Comparison of ENCODE assay signal across 15 cellular contexts in the genomic region with DNA sequence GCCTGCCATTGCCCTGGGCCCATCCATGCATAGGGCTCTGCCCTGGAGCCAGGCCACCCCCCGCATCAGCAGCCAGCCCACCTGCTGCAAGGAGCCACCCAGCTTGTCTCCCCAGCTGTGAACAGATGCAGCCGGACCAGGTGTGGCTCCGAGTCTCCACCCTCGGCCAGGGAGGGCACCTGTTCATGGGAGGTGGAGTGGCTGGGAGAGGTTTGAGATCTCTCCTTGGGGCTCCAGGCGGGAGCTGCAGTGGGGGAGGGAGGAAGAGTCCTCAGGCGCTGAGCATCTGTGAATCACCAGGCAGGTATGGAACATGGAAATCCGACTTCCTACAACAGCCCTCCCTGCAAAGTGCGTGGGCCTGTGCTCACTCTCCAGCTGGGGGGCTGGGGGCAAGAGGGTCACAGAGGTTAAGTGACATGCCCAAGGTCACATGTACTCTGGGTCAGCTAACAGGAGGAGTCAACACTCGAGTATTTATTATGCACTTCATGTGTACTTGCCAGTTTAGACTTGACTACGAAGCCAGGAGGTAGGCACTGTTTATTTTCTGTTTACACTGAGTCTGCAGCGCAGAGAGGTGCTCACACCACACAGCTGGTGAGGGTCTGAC. TPM values are rescaled to one million over a fixed set of nuclear protein-coding genes. Genes with fewer than 3 reads are reported as not detected.
A peak's percentile ranks its signal among the peaks of the same experiment; 100 is the strongest.
DNase-seq lines count a peak whose midpoint lies in the region; ATAC-seq, FAIRE-seq and TF ChIP-seq lines count a peak whose summit lies in the region.
"Had no signal": no experiment of that assay in that cellular context is flagged by ENCODE, and none has a peak within 500 bp of the region (broad histone marks: within the 10 kb centered on the region; RNA-seq: fewer than 3 reads in every experiment).

No MANE protein-coding gene starts in this region.

- H3K27ac Mint-ChIP-seq in activated CD8-positive, alpha-beta memory T cell treated with anti-CD3 and anti-CD28 coated beads, Interleukin-2, amount 10 ng/mL, durations not matched to agents 7 days and 5 days: no peak overlapping the region
- H3K27ac Mint-ChIP-seq: activated CD4-positive, alpha-beta T cell treated with anti-CD3 and anti-CD28 coated beads, Interleukin-2, amount 10 ng/mL, durations not matched to agents 7 days and 5 days had no signal

- H3K4me1 ChIP-seq in HepG2 (ENCODE audit: insufficient read depth, low read length) (peaks cover 7% of the 10 kb centered on the region; the same call in 1 of the 2 replicates), right lobe of liver (peaks cover 0 to 15% (median 6%) of the 10 kb centered on the region in 4 donors), RWPE2 (ENCODE audit: insufficient read depth, poor library complexity, severe bottlenecking) (peaks cover 55% of the 10 kb centered on the region), iPS-15b (ENCODE audit: control insufficient read depth, insufficient read depth, low read length) (peaks cover 4% of the 10 kb centered on the region), osteoblast (ENCODE audit: insufficient read depth, low read length) (peaks cover 7% of the 10 kb centered on the region)

- H3K9me3 ChIP-seq in HepG2 (ENCODE audit: low read length) (no peaks in the 10 kb centered on the region), right lobe of liver (no peaks in the 10 kb centered on the region), RWPE2 (ENCODE audit: severe bottlenecking) (no peaks in the 10 kb centered on the region), iPS-15b (ENCODE audit: control insufficient read depth, insufficient read depth, low read length) (no peaks in the 10 kb centered on the region), osteoblast (ENCODE audit: low read depth, low read length) (no peaks in the 10 kb centered on the region)
- H3K9me3 ChIP-seq: thyroid gland had no signal

- H3K9ac ChIP-seq in HepG2 (ENCODE audit: insufficient read depth, low read depth, low read length) (no peak overlapping the region), iPS-15b (ENCODE audit: low read depth, low read length) (peak overlapping the region; percentile 37)

- POLR2A ChIA-PET in HepG2 (lab: Yijun Ruan, JAX): interaction anchor here (1.4 to 2.1 kb wide), 3 partner anchors 9 to 11 kb away, joined by 5 to 7 read pairs (median 5); partner anchors contain the start of gene PANK4

- H3K4me1 Mint-ChIP-seq in activated CD8-positive, alpha-beta memory T cell treated with anti-CD3 and anti-CD28 coated beads, Interleukin-2, amount 10 ng/mL, durations not matched to agents 7 days and 5 days: peaks cover 2% of the 10 kb centered on the region

- no peaks in the 10 kb centered on the region for H3K9me3 Mint-ChIP-seq in activated CD8-positive, alpha-beta memory T cell treated with anti-CD3 and anti-CD28 coated beads, Interleukin-2, amount 10 ng/mL, durations not matched to agents 7 days and 5 days (ENCODE audit: low read depth)
- H3K9me3 Mint-ChIP-seq: activated CD4-positive, alpha-beta T cell treated with anti-CD3 and anti-CD28 coated beads, Interleukin-2, amount 10 ng/mL, durations not matched to agents 7 days and 5 days; naive B cell had no signal

- intact Hi-C loops in HepG2 (cut with micrococcal nuclease; ENCODE audit: unreplicated experiment) (no loop called here), right lobe of liver (cut with DNase I) (no loop called here)

- FAIRE-seq in HepG2 (lab: Jason Lieb, UNC): no peak
- FAIRE-seq: GM18507 had no signal

- H4K20me1 ChIP-seq in HepG2 (ENCODE audit: insufficient read depth, low read length) (no peaks in the 10 kb centered on the region), osteoblast (ENCODE audit: insufficient read depth, low read length) (no peaks in the 10 kb centered on the region)

- TF ChIP-seq EP300 in HepG2 (IDR thresholded peaks at IDR 0.05; ENCODE audit: low read depth in 2 of 2, low read length in 2 of 2): no peak
- TF ChIP-seq EP300 in HepG2 (CRISPR knock-in tag; IDR thresholded peaks at IDR 0.05; ENCODE audit: borderline replicate concordance): no peak

- no peaks in the 10 kb centered on the region for H3K36me3 ChIP-seq in HepG2 (replicated peaks in 1 of 2; ENCODE audit: control insufficient read depth in 1 of 2, insufficient read depth in 2 of 2, low read length in 2 of 2)
- H3K36me3 ChIP-seq in right lobe of liver: no peaks in the 10 kb centered on the region
- H3K36me3 ChIP-seq in RWPE2 (ENCODE audit: low read depth): no peaks in the 10 kb centered on the region
- H3K36me3 ChIP-seq in iPS-15b (ENCODE audit: control insufficient read depth, insufficient read depth, low read length): no peaks in the 10 kb centered on the region
- no peaks in the 10 kb centered on the region for H3K36me3 ChIP-seq in osteoblast (ENCODE audit: insufficient read depth, low read length)
- H3K36me3 ChIP-seq: thyroid gland had no signal

- H3K27me3 ChIP-seq in HepG2 (ENCODE audit: control insufficient read depth in 1 of 2, insufficient read depth in 2 of 2, low read length in 2 of 2): peaks cover 15 to 67% of the 10 kb centered on the region in 2 experiments
- H3K27me3 ChIP-seq in right lobe of liver: no peaks in the 10 kb centered on the region
- no peaks in the 10 kb centered on the region for H3K27me3 ChIP-seq in RWPE2 (ENCODE audit: insufficient read depth, poor library complexity, severe bottlenecking)
- peaks cover 49% of the 10 kb centered on the region for H3K27me3 ChIP-seq in iPS-15b (ENCODE audit: control insufficient read depth, insufficient read depth, low read length)
- peaks cover 17% of the 10 kb centered on the region for H3K27me3 ChIP-seq in osteoblast (ENCODE audit: insufficient read depth, low read length)
- H3K27me3 ChIP-seq: thyroid gland had no signal

- TF ChIP-seq POLR2A in HepG2 (IDR thresholded peaks at IDR 0.05; ENCODE audit: insufficient read depth in 1 of 2, low read depth in 2 of 2, low read length in 2 of 2) (no peak), right lobe of liver (IDR thresholded peaks at IDR 0.05) (no peak)

- WGBS in HepG2 (ENCODE audit: low lambda C conversion rate): 0% methylated on average over 5 of the region's 11 CpGs
- WGBS in right lobe of liver (ENCODE audit: insufficient coverage, low coverage, low lambda C conversion rate, missing lambda C conversion rate): 66% methylated on average over 3 of the region's 11 CpGs

- no peak overlapping the region for H3K4me2 ChIP-seq in HepG2 (ENCODE audit: low read depth, low read length)
- H3K4me2 ChIP-seq in osteoblast (ENCODE audit: insufficient read depth, low read length): no peak overlapping the region

- H3K27me3 Mint-ChIP-seq in activated CD8-positive, alpha-beta memory T cell treated with anti-CD3 and anti-CD28 coated beads, Interleukin-2, amount 10 ng/mL, durations not matched to agents 7 days and 5 days: peaks cover 25% of the 10 kb centered on the region

- no peak for TF ChIP-seq RAD21 in HepG2 (CRISPR knock-in tag; IDR thresholded peaks at IDR 0.05)

- no peak overlapping the region for H3K4me3 Mint-ChIP-seq in activated CD8-positive, alpha-beta memory T cell treated with anti-CD3 and anti-CD28 coated beads, Interleukin-2, amount 10 ng/mL, durations not matched to agents 7 days and 5 days
- H3K4me3 Mint-ChIP-seq: activated CD4-positive, alpha-beta T cell treated with anti-CD3 and anti-CD28 coated beads, Interleukin-2, amount 10 ng/mL, durations not matched to agents 7 days and 5 days had no signal

- no peak overlapping the region for H2AFZ ChIP-seq in HepG2 (ENCODE audit: low read length)
- H2AFZ ChIP-seq in osteoblast (ENCODE audit: low read length): no peak overlapping the region

- no peak for DNase-seq in HepG2 (ENCODE audit: low spot score)
- no peak for DNase-seq in right lobe of liver
- peak; percentile 96 for DNase-seq in RWPE2 (ENCODE audit: low spot score)
- DNase-seq in activated CD8-positive, alpha-beta memory T cell treated with anti-CD3 and anti-CD28 coated beads, Interleukin-2, amount 10 ng/mL, durations not matched to agents 7 days and 5 days: no peak
- DNase-seq in osteoblast (ENCODE audit: insufficient read length, low spot score, missing footprints): no peak
- DNase-seq in HUDEP-2 (lab: John Stamatoyannopoulos, UW; ENCODE audit: unreplicated experiment in 76 of 76): no peak
- DNase-seq: activated CD4-positive, alpha-beta T cell treated with anti-CD3 and anti-CD28 coated beads, Interleukin-2, amount 10 ng/mL, durations not matched to agents 7 days and 5 days; anterior cingulate cortex; naive B cell; stimulated activated CD4-positive, alpha-beta T cell treated with anti-CD3 and anti-CD28 coated beads, Interleukin-4, amount 100 ng/mL, for 1 hour; thyroid gland had no signal

- H3K79me2 ChIP-seq in HepG2 (ENCODE audit: insufficient read depth, low read length) (no peaks in the 10 kb centered on the region), osteoblast (ENCODE audit: insufficient read depth, low read length) (no peaks in the 10 kb centered on the region)

- ATAC-seq in HepG2 (no peak; the same call in 2 of the 3 replicates), right lobe of liver (no peak), RWPE2 (ENCODE audit: low read depth) (peak; percentile 85), HG02678 (IDR thresholded peaks at IDR 0.05; ENCODE audit: unreplicated experiment) (no peak)
- no peak for ATAC-seq in activated CD8-positive, alpha-beta memory T cell treated with anti-CD3 and anti-CD28 coated beads, Interleukin-2, amount 10 ng/mL, durations not matched to agents 7 days and 5 days

- no peak for TF ChIP-seq CTCF in HepG2 (CRISPR knock-in tag; IDR thresholded peaks at IDR 0.05)
- no peak for TF ChIP-seq CTCF in right lobe of liver (IDR thresholded peaks at IDR 0.05)
- TF ChIP-seq CTCF in RWPE2 (IDR thresholded peaks at IDR 0.05; ENCODE audit: poor library complexity, severe bottlenecking): no peak
- TF ChIP-seq CTCF in osteoblast (IDR thresholded peaks at IDR 0.05; ENCODE audit: extremely low read depth, low read depth, low read length): no peak

- no peak overlapping the region for H3K4me3 ChIP-seq in HepG2 (replicated peaks in 1 of 3; ENCODE audit: insufficient read depth in 1 of 3, low read depth in 2 of 3, low read length in 3 of 3)
- H3K4me3 ChIP-seq in right lobe of liver: no peak overlapping the region
- H3K4me3 ChIP-seq in RWPE2 (ENCODE audit: severe bottlenecking): no peak overlapping the region
- peak overlapping the region; percentile 20 for H3K4me3 ChIP-seq in iPS-15b (ENCODE audit: low read depth, low read length)
- H3K4me3 ChIP-seq in osteoblast (ENCODE audit: insufficient read depth, low read length): no peak overlapping the region
- H3K4me3 ChIP-seq: thyroid gland had no signal

- H3K36me3 Mint-ChIP-seq in activated CD8-positive, alpha-beta memory T cell treated with anti-CD3 and anti-CD28 coated beads, Interleukin-2, amount 10 ng/mL, durations not matched to agents 7 days and 5 days: no peaks in the 10 kb centered on the region
- H3K36me3 Mint-ChIP-seq: naive B cell had no signal

- in situ Hi-C loops in HepG2 (cut with HindIII; ENCODE audit: extremely low pct_ligation_motif_present, low pct_unique_long_range_greater_than_20kb): no loop called here

- CTCF ChIA-PET in HepG2 (lab: Yijun Ruan, JAX; ENCODE audit: low intra/inter-chr PET ratio, low total read pairs): no interaction called here
- CTCF ChIA-PET in activated CD8-positive, alpha-beta memory T cell treated with anti-CD3 and anti-CD28 coated beads, Interleukin-2, amount 10 ng/mL, durations not matched to agents 7 days and 5 days (lab: Charles Lee): interaction anchor here (2.8 kb wide), 1 partner anchor 11 kb away, joined by 8 read pairs; no protein-coding TSS in a partner anchor

- BruUV-seq in HepG2 (replicated peaks; lab: Mats Ljungman, UMichigan): no TSS peak

- H3K27ac ChIP-seq in HepG2 (ENCODE audit: extremely low read length, insufficient read depth, low read length) (no peak overlapping the region), right lobe of liver (no peak overlapping the region), RWPE2 (ENCODE audit: poor library complexity, severe bottlenecking) (peak overlapping the region; percentile 87), osteoblast (ENCODE audit: low read depth, low read length) (no peak overlapping the region)
- H3K27ac ChIP-seq: thyroid gland had no signal

RNA-seq across cellular contexts. Expression of gene HES5, which starts 4.8 kb away (rescaled TPM):
- total RNA-seq in HepG2 (2016; rRNA removed; fragmentation: Illumina TruSeq; extraction: Trizol) (not detected in 2 replicates), right lobe of liver (under 1 TPM in 2 of 6 experiments, not detected in 4; 0.18 to 0.25 TPM), osteoblast (not detected in 2 replicates)
- not detected in 2 replicates for total RNA-seq in HepG2 (2016; cell fraction: cytosol; rRNA removed; fragmentation: Illumina TruSeq; extraction: Trizol; ENCODE audit: low read depth)
- not detected in 2 replicates for total RNA-seq in HepG2 (2016; cell fraction: insoluble cytoplasmic fraction; rRNA removed; fragmentation: Illumina TruSeq; extraction: Trizol)
- total RNA-seq in HepG2 (2016; cell fraction: membrane; rRNA removed; fragmentation: Illumina TruSeq; extraction: Trizol): not detected in 2 replicates
- total RNA-seq in HepG2 (2016; cell fraction: nucleus; rRNA removed; fragmentation: Illumina TruSeq; extraction: Trizol): not detected in 2 replicates
- 0.05 TPM in 1 of 2 replicates, not detected in the other for polyA plus RNA-seq in HepG2 (2011; rRNA removed)
- not detected in 2 replicates for polyA plus RNA-seq in HepG2 (2011; cell fraction: cytosol; rRNA removed)
- polyA plus RNA-seq in HepG2 (2011; cell fraction: nucleus; rRNA removed): not detected in 2 replicates
- not detected in 2 replicates for polyA plus RNA-seq in HepG2 (2012)
- not detected in 2 replicates for polyA plus RNA-seq in HepG2 (2016; cell fraction: cytosol; fragmentation: Illumina TruSeq; extraction: Trizol; ENCODE audit: low read depth)
- polyA plus RNA-seq in HepG2 (2016; cell fraction: insoluble cytoplasmic fraction; fragmentation: Illumina TruSeq; extraction: Trizol; ENCODE audit: low read depth): not detected in 2 replicates
- polyA plus RNA-seq in HepG2 (2016; cell fraction: membrane; fragmentation: Illumina TruSeq; extraction: Trizol; ENCODE audit: low read depth): not detected in 2 replicates
- not detected in 2 replicates for polyA plus RNA-seq in HepG2 (2016; cell fraction: nucleus; fragmentation: Illumina TruSeq; extraction: Trizol; ENCODE audit: insufficient read depth, low read depth)
- polyA minus RNA-seq in HepG2 (2011; rRNA and poly(A)+ RNA removed; ENCODE audit: low replicate concordance): not detected in 2 replicates
- not detected in 2 replicates for polyA minus RNA-seq in HepG2 (2011; cell fraction: cytosol; rRNA and poly(A)+ RNA removed)
- polyA minus RNA-seq in HepG2 (2011; cell fraction: nucleus; rRNA and poly(A)+ RNA removed): not detected in 2 replicates
- total RNA-seq in activated CD8-positive, alpha-beta memory T cell treated with anti-CD3 and anti-CD28 coated beads, Interleukin-2, amount 10 ng/mL, durations not matched to agents 7 days and 5 days: not detected
- total RNA-seq: activated CD4-positive, alpha-beta T cell treated with anti-CD3 and anti-CD28 coated beads, Interleukin-2, amount 10 ng/mL, durations not matched to agents 7 days and 5 days; H4; thyroid gland had no signal

RNA-seq across cellular contexts. Expression of gene PANK4, which starts 8.5 kb away (rescaled TPM):
- total RNA-seq in HepG2 (2016; rRNA removed; fragmentation: Illumina TruSeq; extraction: Trizol) (9.2 and 19.3 TPM in 2 replicates), right lobe of liver (10 to 100 TPM in 5 of 6 experiments, 1 to 10 TPM in 1; 9.6 to 18.9 (median 13.4) TPM), osteoblast (15.2 and 18.6 TPM in 2 replicates)
- total RNA-seq in HepG2 (2016; cell fraction: cytosol; rRNA removed; fragmentation: Illumina TruSeq; extraction: Trizol; ENCODE audit: low read depth): 15.2 and 19.7 TPM in 2 replicates
- total RNA-seq in HepG2 (2016; cell fraction: insoluble cytoplasmic fraction; rRNA removed; fragmentation: Illumina TruSeq; extraction: Trizol): 9.5 and 17.6 TPM in 2 replicates
- 5.3 and 5.7 TPM in 2 replicates for total RNA-seq in HepG2 (2016; cell fraction: membrane; rRNA removed; fragmentation: Illumina TruSeq; extraction: Trizol)
- total RNA-seq in HepG2 (2016; cell fraction: nucleus; rRNA removed; fragmentation: Illumina TruSeq; extraction: Trizol): 19.2 TPM in 2 replicates
- 17.2 and 17.4 TPM in 2 replicates for polyA plus RNA-seq in HepG2 (2011; rRNA removed)
- 7.9 and 10.5 TPM in 2 replicates for polyA plus RNA-seq in HepG2 (2011; cell fraction: cytosol; rRNA removed)
- polyA plus RNA-seq in HepG2 (2011; cell fraction: nucleus; rRNA removed): 84.3 and 91.7 TPM in 2 replicates
- polyA plus RNA-seq in HepG2 (2012): 11.1 and 12.3 TPM in 2 replicates
- 0.83 and 1.3 TPM in 2 replicates for polyA plus RNA-seq in HepG2 (2016; cell fraction: cytosol; fragmentation: Illumina TruSeq; extraction: Trizol; ENCODE audit: low read depth)
- 6.9 and 9.3 TPM in 2 replicates for polyA plus RNA-seq in HepG2 (2016; cell fraction: insoluble cytoplasmic fraction; fragmentation: Illumina TruSeq; extraction: Trizol; ENCODE audit: low read depth)
- polyA plus RNA-seq in HepG2 (2016; cell fraction: membrane; fragmentation: Illumina TruSeq; extraction: Trizol; ENCODE audit: low read depth): 1.5 and 2.2 TPM in 2 replicates
- polyA plus RNA-seq in HepG2 (2016; cell fraction: nucleus; fragmentation: Illumina TruSeq; extraction: Trizol; ENCODE audit: insufficient read depth, low read depth): 33.9 and 43.9 TPM in 2 replicates
- 27.8 and 43.6 TPM in 2 replicates for polyA minus RNA-seq in HepG2 (2011; rRNA and poly(A)+ RNA removed; ENCODE audit: low replicate concordance)
- polyA minus RNA-seq in HepG2 (2011; cell fraction: cytosol; rRNA and poly(A)+ RNA removed): 14.8 and 18.2 TPM in 2 replicates
- polyA minus RNA-seq in HepG2 (2011; cell fraction: nucleus; rRNA and poly(A)+ RNA removed): 56.7 and 65.1 TPM in 2 replicates
- 10 to 100 TPM; 72.2 to 91.2 TPM for total RNA-seq in activated CD8-positive, alpha-beta memory T cell treated with anti-CD3 and anti-CD28 coated beads, Interleukin-2, amount 10 ng/mL, durations not matched to agents 7 days and 5 days

RNA-seq across cellular contexts. Expression of gene TNFRSF14, which starts 21.3 kb away (rescaled TPM):
- total RNA-seq in HepG2 (2016; rRNA removed; fragmentation: Illumina TruSeq; extraction: Trizol) (6.2 and 11.9 TPM in 2 replicates), right lobe of liver (10 to 100 TPM; 31.0 to 54.8 (median 41.1) TPM), osteoblast (29.2 and 36.6 TPM in 2 replicates)
- 7.1 and 8.0 TPM in 2 replicates for total RNA-seq in HepG2 (2016; cell fraction: cytosol; rRNA removed; fragmentation: Illumina TruSeq; extraction: Trizol; ENCODE audit: low read depth)
- total RNA-seq in HepG2 (2016; cell fraction: insoluble cytoplasmic fraction; rRNA removed; fragmentation: Illumina TruSeq; extraction: Trizol): 5.5 and 13.2 TPM in 2 replicates
- total RNA-seq in HepG2 (2016; cell fraction: membrane; rRNA removed; fragmentation: Illumina TruSeq; extraction: Trizol): 10.5 and 12.4 TPM in 2 replicates
- total RNA-seq in HepG2 (2016; cell fraction: nucleus; rRNA removed; fragmentation: Illumina TruSeq; extraction: Trizol): 11.2 and 11.3 TPM in 2 replicates
- polyA plus RNA-seq in HepG2 (2011; rRNA removed): 49.9 and 70.7 TPM in 2 replicates
- polyA plus RNA-seq in HepG2 (2011; cell fraction: cytosol; rRNA removed): 24.2 and 35.1 TPM in 2 replicates
- polyA plus RNA-seq in HepG2 (2011; cell fraction: nucleus; rRNA removed): 534 and 601 TPM in 2 replicates
- polyA plus RNA-seq in HepG2 (2012): 20.3 and 22.1 TPM in 2 replicates
- 6.2 and 6.4 TPM in 2 replicates for polyA plus RNA-seq in HepG2 (2016; cell fraction: cytosol; fragmentation: Illumina TruSeq; extraction: Trizol; ENCODE audit: low read depth)
- 5.6 and 7.2 TPM in 2 replicates for polyA plus RNA-seq in HepG2 (2016; cell fraction: insoluble cytoplasmic fraction; fragmentation: Illumina TruSeq; extraction: Trizol; ENCODE audit: low read depth)
- 9.0 and 10.4 TPM in 2 replicates for polyA plus RNA-seq in HepG2 (2016; cell fraction: membrane; fragmentation: Illumina TruSeq; extraction: Trizol; ENCODE audit: low read depth)
- 35.7 and 39.2 TPM in 2 replicates for polyA plus RNA-seq in HepG2 (2016; cell fraction: nucleus; fragmentation: Illumina TruSeq; extraction: Trizol; ENCODE audit: insufficient read depth, low read depth)
- 0.61 and 40.6 TPM in 2 replicates for polyA minus RNA-seq in HepG2 (2011; rRNA and poly(A)+ RNA removed; ENCODE audit: low replicate concordance)
- 12.6 and 13.8 TPM in 2 replicates for polyA minus RNA-seq in HepG2 (2011; cell fraction: cytosol; rRNA and poly(A)+ RNA removed)
- 32.2 and 34.3 TPM in 2 replicates for polyA minus RNA-seq in HepG2 (2011; cell fraction: nucleus; rRNA and poly(A)+ RNA removed)
- total RNA-seq in activated CD8-positive, alpha-beta memory T cell treated with anti-CD3 and anti-CD28 coated beads, Interleukin-2, amount 10 ng/mL, durations not matched to agents 7 days and 5 days: 100 to 1,000 TPM; 106 to 111 TPM

RNA-seq across cellular contexts. Expression of gene PRXL2B, which starts 51.7 kb away (rescaled TPM):
- total RNA-seq in HepG2 (2016; rRNA removed; fragmentation: Illumina TruSeq; extraction: Trizol): 14.1 and 16.8 TPM in 2 replicates
- total RNA-seq in HepG2 (2016; cell fraction: cytosol; rRNA removed; fragmentation: Illumina TruSeq; extraction: Trizol; ENCODE audit: low read depth): 3.3 and 4.6 TPM in 2 replicates
- total RNA-seq in HepG2 (2016; cell fraction: insoluble cytoplasmic fraction; rRNA removed; fragmentation: Illumina TruSeq; extraction: Trizol): 14.4 and 15.6 TPM in 2 replicates
- total RNA-seq in HepG2 (2016; cell fraction: membrane; rRNA removed; fragmentation: Illumina TruSeq; extraction: Trizol): 9.8 and 9.9 TPM in 2 replicates
- total RNA-seq in HepG2 (2016; cell fraction: nucleus; rRNA removed; fragmentation: Illumina TruSeq; extraction: Trizol): 8.9 and 10.7 TPM in 2 replicates
- 22.1 and 29.5 TPM in 2 replicates for polyA plus RNA-seq in HepG2 (2011; rRNA removed)
- polyA plus RNA-seq in HepG2 (2011; cell fraction: cytosol; rRNA removed): 24.7 and 29.1 TPM in 2 replicates
- polyA plus RNA-seq in HepG2 (2011; cell fraction: nucleus; rRNA removed): 72.9 and 75.2 TPM in 2 replicates
- polyA plus RNA-seq in HepG2 (2012): 22.4 and 26.9 TPM in 2 replicates
- polyA plus RNA-seq in HepG2 (2016; cell fraction: cytosol; fragmentation: Illumina TruSeq; extraction: Trizol; ENCODE audit: low read depth): 4.6 and 4.8 TPM in 2 replicates
- polyA plus RNA-seq in HepG2 (2016; cell fraction: insoluble cytoplasmic fraction; fragmentation: Illumina TruSeq; extraction: Trizol; ENCODE audit: low read depth): 20.7 and 24.0 TPM in 2 replicates
- polyA plus RNA-seq in HepG2 (2016; cell fraction: membrane; fragmentation: Illumina TruSeq; extraction: Trizol; ENCODE audit: low read depth): 11.7 and 12.0 TPM in 2 replicates
- polyA plus RNA-seq in HepG2 (2016; cell fraction: nucleus; fragmentation: Illumina TruSeq; extraction: Trizol; ENCODE audit: insufficient read depth, low read depth): 24.3 and 25.8 TPM in 2 replicates
- 3.8 and 32.9 TPM in 2 replicates for polyA minus RNA-seq in HepG2 (2011; rRNA and poly(A)+ RNA removed; ENCODE audit: low replicate concordance)
- 16.2 and 16.4 TPM in 2 replicates for polyA minus RNA-seq in HepG2 (2011; cell fraction: cytosol; rRNA and poly(A)+ RNA removed)
- polyA minus RNA-seq in HepG2 (2011; cell fraction: nucleus; rRNA and poly(A)+ RNA removed): 5.8 and 7.5 TPM in 2 replicates
- 10 to 100 TPM in 3 of 6 experiments, 1 to 10 TPM in 3; 5.1 to 18.6 (median 11.1) TPM for total RNA-seq in right lobe of liver
- 10 to 100 TPM; 22.4 to 26.2 TPM for total RNA-seq in activated CD8-positive, alpha-beta memory T cell treated with anti-CD3 and anti-CD28 coated beads, Interleukin-2, amount 10 ng/mL, durations not matched to agents 7 days and 5 days
- 8.0 and 9.4 TPM in 2 replicates for total RNA-seq in osteoblast

RNA-seq across cellular contexts. Expression of gene PLCH2, which starts 58.8 kb away (rescaled TPM):
- total RNA-seq in HepG2 (2016; rRNA removed; fragmentation: Illumina TruSeq; extraction: Trizol) (0.14 and 0.15 TPM in 2 replicates), right lobe of liver (1 to 10 TPM in 5 of 6 experiments, under 1 TPM in 1; 0.37 to 4.6 (median 2.3) TPM), osteoblast (under 0.01 TPM in 1 of 2 replicates, not detected in the other)
- total RNA-seq in HepG2 (2016; cell fraction: cytosol; rRNA removed; fragmentation: Illumina TruSeq; extraction: Trizol; ENCODE audit: low read depth): under 0.01 TPM in 1 of 2 replicates, not detected in the other
- 0.12 and 0.22 TPM in 2 replicates for total RNA-seq in HepG2 (2016; cell fraction: insoluble cytoplasmic fraction; rRNA removed; fragmentation: Illumina TruSeq; extraction: Trizol)
- total RNA-seq in HepG2 (2016; cell fraction: membrane; rRNA removed; fragmentation: Illumina TruSeq; extraction: Trizol): 0.06 and 0.10 TPM in 2 replicates
- total RNA-seq in HepG2 (2016; cell fraction: nucleus; rRNA removed; fragmentation: Illumina TruSeq; extraction: Trizol): 0.19 and 0.22 TPM in 2 replicates
- polyA plus RNA-seq in HepG2 (2011; rRNA removed): 0.67 and 1.3 TPM in 2 replicates
- 0.32 and 0.78 TPM in 2 replicates for polyA plus RNA-seq in HepG2 (2011; cell fraction: cytosol; rRNA removed)
- 6.0 and 6.1 TPM in 2 replicates for polyA plus RNA-seq in HepG2 (2011; cell fraction: nucleus; rRNA removed)
- 0.11 and 0.15 TPM in 2 replicates for polyA plus RNA-seq in HepG2 (2012)
- 0.05 TPM in 1 of 2 replicates, not detected in the other for polyA plus RNA-seq in HepG2 (2016; cell fraction: cytosol; fragmentation: Illumina TruSeq; extraction: Trizol; ENCODE audit: low read depth)
- 0.10 and 0.20 TPM in 2 replicates for polyA plus RNA-seq in HepG2 (2016; cell fraction: insoluble cytoplasmic fraction; fragmentation: Illumina TruSeq; extraction: Trizol; ENCODE audit: low read depth)
- polyA plus RNA-seq in HepG2 (2016; cell fraction: membrane; fragmentation: Illumina TruSeq; extraction: Trizol; ENCODE audit: low read depth): 0.07 TPM in 1 of 2 replicates, not detected in the other
- 0.37 and 0.83 TPM in 2 replicates for polyA plus RNA-seq in HepG2 (2016; cell fraction: nucleus; fragmentation: Illumina TruSeq; extraction: Trizol; ENCODE audit: insufficient read depth, low read depth)
- 1.2 TPM in 1 of 2 replicates, not detected in the other for polyA minus RNA-seq in HepG2 (2011; rRNA and poly(A)+ RNA removed; ENCODE audit: low replicate concordance)
- 0.20 TPM in 1 of 2 replicates, not detected in the other for polyA minus RNA-seq in HepG2 (2011; cell fraction: cytosol; rRNA and poly(A)+ RNA removed)
- 0.90 and 1.2 TPM in 2 replicates for polyA minus RNA-seq in HepG2 (2011; cell fraction: nucleus; rRNA and poly(A)+ RNA removed)
- 10 to 100 TPM in 1 of 2 experiments, 1 to 10 TPM in 1; 6.5 to 13.5 TPM for total RNA-seq in activated CD8-positive, alpha-beta memory T cell treated with anti-CD3 and anti-CD28 coated beads, Interleukin-2, amount 10 ng/mL, durations not matched to agents 7 days and 5 days
